In genomic region chr14:90093942-90094595, GRCh38 we compare ENCODE assay signal across 13 cellular contexts. TPM values are rescaled to one million over a fixed set of nuclear protein-coding genes. Genes with fewer than 3 reads are reported as not detected.
DNase-seq lines count a peak whose midpoint lies in the region; ATAC-seq and TF ChIP-seq lines count a peak whose summit lies in the region.
"Had no signal": no experiment of that assay in that cellular context is flagged by ENCODE, and none has a peak within 500 bp of the region (broad histone marks: within the 10 kb centered on the region; RNA-seq: fewer than 3 reads in every experiment).

No MANE protein-coding gene starts in this region.

- peak; percentile 67 for DNase-seq in EH (ENCODE audit: low read depth)
- DNase-seq in HT1080 (ENCODE audit: low read depth): peak; percentile 66
- no peak for DNase-seq in RWPE2 (ENCODE audit: low spot score)
- DNase-seq in foreskin fibroblast: peak; percentile 5 to 27
- no peak for DNase-seq in iPS-NIHi11 (ENCODE audit: low spot score)
- DNase-seq in GM10266 (ENCODE audit: extremely low spot score): no peak
- no peak for DNase-seq in effector memory CD4-positive, alpha-beta T cell
- no peak for DNase-seq in OCI-M2 (lab: John Stamatoyannopoulos, UW; ENCODE audit: unreplicated experiment)
- DNase-seq: activated CD4-positive, alpha-beta T cell treated with anti-CD3 and anti-CD28 coated beads for 4 hours; central memory CD4-positive, alpha-beta T cell; naive thymus-derived CD8-positive, alpha-beta T cell; stimulated activated CD4-positive, alpha-beta T cell treated with anti-CD3 and anti-CD28 coated beads, Interleukin-4, amount 100 ng/mL, for 1 hour had no signal

- peak; percentile 77 for ATAC-seq in RWPE2 (ENCODE audit: low read depth)
- ATAC-seq: naive thymus-derived CD8-positive, alpha-beta T cell; Panc1 had no signal

- H3K27me3 ChIP-seq in RWPE2 (ENCODE audit: insufficient read depth, poor library complexity, severe bottlenecking): no peaks in the 10 kb centered on the region
- peaks cover 3% of the 10 kb centered on the region for H3K27me3 ChIP-seq in effector memory CD4-positive, alpha-beta T cell (replicated peaks; ENCODE audit: control insufficient read depth, insufficient read depth, low read length, poor library complexity, severe bottlenecking)

- no peak overlapping the region for H3K27ac ChIP-seq in RWPE2 (ENCODE audit: poor library complexity, severe bottlenecking)
- H3K27ac ChIP-seq in effector memory CD4-positive, alpha-beta T cell (ENCODE audit: insufficient read depth, low read length, poor library complexity, severe bottlenecking): no peak overlapping the region

- peaks cover 2% of the 10 kb centered on the region for H3K4me1 ChIP-seq in RWPE2 (ENCODE audit: insufficient read depth, poor library complexity, severe bottlenecking)
- no peaks in the 10 kb centered on the region for H3K4me1 ChIP-seq in effector memory CD4-positive, alpha-beta T cell (ENCODE audit: control insufficient read depth, insufficient read depth, low read length, poor library complexity, severe bottlenecking)

- TF ChIP-seq CTCF in RWPE2 (IDR thresholded peaks at IDR 0.05; ENCODE audit: poor library complexity, severe bottlenecking) (no peak), foreskin fibroblast (IDR thresholded peaks at IDR 0.05; ENCODE audit: low read depth, low read length) (no peak), GM10266 (IDR thresholded peaks at IDR 0.05; ENCODE audit: control insufficient read depth, insufficient read depth, low read depth, missing control alignments) (no peak)

- H3K4me3 ChIP-seq in RWPE2 (ENCODE audit: severe bottlenecking) (no peak overlapping the region), foreskin fibroblast (ENCODE audit: low read depth in 1 of 2, low read length in 2 of 2) (no peak overlapping the region)
- no peak overlapping the region for H3K4me3 ChIP-seq in effector memory CD4-positive, alpha-beta T cell (ENCODE audit: insufficient read depth, low read depth, low read length, poor library complexity, severe bottlenecking)

- no peaks in the 10 kb centered on the region for H3K36me3 ChIP-seq in RWPE2 (ENCODE audit: low read depth)
- no peaks in the 10 kb centered on the region for H3K36me3 ChIP-seq in effector memory CD4-positive, alpha-beta T cell (ENCODE audit: control insufficient read depth, insufficient read depth, low read length)

- no peaks in the 10 kb centered on the region for H3K9me3 ChIP-seq in RWPE2 (ENCODE audit: severe bottlenecking)
- no peaks in the 10 kb centered on the region for H3K9me3 ChIP-seq in effector memory CD4-positive, alpha-beta T cell (ENCODE audit: control insufficient read depth, low read length)

RNA-seq across cellular contexts. Expression of gene KCNK13, which starts 32.3 kb away (rescaled TPM):
- 0.13 and 0.45 TPM in 2 replicates for total RNA-seq in HT1080 (2014; rRNA removed; shearing (Covaris generic))
- polyA plus RNA-seq in HT1080 (2015; cell fraction: cytosol; rRNA removed): not detected in 2 replicates
- polyA plus RNA-seq in HT1080 (2015; cell fraction: nucleus; rRNA removed): not detected in 2 replicates
- total RNA-seq: naive thymus-derived CD8-positive, alpha-beta T cell had no signal
- polyA plus RNA-seq: naive thymus-derived CD8-positive, alpha-beta T cell had no signal

Comparison
In these comparisons a context has a peak if more than half of its experiments do, and no peak if none do; other contexts are left out.
1. DNase-seq: peak in EH (single experiment), HT1080 (single experiment) and foreskin fibroblast (2 of 2); none in RWPE2 (single experiment), iPS-NIHi11 (single experiment), GM10266 (single experiment), effector memory CD4-positive, alpha-beta T cell (0 of 3) and OCI-M2 (single experiment).